In the genomic region with DNA sequence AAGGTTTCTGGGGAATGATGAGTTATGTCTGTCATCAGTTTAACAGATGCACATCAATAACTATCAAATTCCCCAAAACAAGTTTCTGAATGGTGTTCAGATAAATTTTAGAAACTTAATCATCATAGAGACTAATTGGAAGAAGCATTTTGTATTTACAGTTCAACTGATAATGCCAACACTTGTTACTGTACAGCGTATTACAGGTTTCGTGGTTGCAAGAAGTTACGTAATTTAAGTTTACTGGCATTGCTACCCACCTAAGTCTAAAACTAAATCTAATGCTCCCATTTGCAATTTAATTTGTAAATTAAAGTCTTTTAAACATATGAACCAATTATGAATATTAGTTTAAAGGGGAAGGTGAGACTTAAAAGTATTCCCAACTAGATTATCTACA, we compare ENCODE assay signal across 1 cellular context.
TF ChIP-seq lines count a peak whose summit lies in the region.

No MANE protein-coding gene starts in this region.

TF ChIP-seq in GM12878, 131 proteins besides CTCF, POLR2A, EP300 and RAD21:
- no peak for TF ChIP-seq CREM (IDR thresholded peaks at IDR 0.05; ENCODE audit: low read depth)
